ENCODE assay signal across 8 cellular contexts in genomic region chr7:6435486-6436384, GRCh38. TPM values are rescaled to one million over a fixed set of nuclear protein-coding genes. Genes with fewer than 3 reads are reported as not detected.
DNase-seq lines count a peak whose midpoint lies in the region; ATAC-seq and TF ChIP-seq lines count a peak whose summit lies in the region.

No MANE protein-coding gene starts in this region.

- peak; percentile 84 for ATAC-seq in GM18867 (IDR thresholded peaks at IDR 0.05; ENCODE audit: unreplicated experiment)
- peak; percentile 83 for ATAC-seq in HG03432 (IDR thresholded peaks at IDR 0.05; ENCODE audit: unreplicated experiment)
- peak; percentile 92 to 94 for ATAC-seq in lower lobe of right lung

- H3K9me3 ChIP-seq in lower lobe of right lung, result no peaks in the 10 kb centered on the region

- peaks cover 42% of the 10 kb centered on the region for H3K36me3 ChIP-seq in lower lobe of right lung

- DNase-seq in AG09309 (ENCODE audit: low read depth) (peak; percentile 17), NCI-H748 treated with DMSO at 0.1 percent for 48 hours (lab: John Stamatoyannopoulos, UW) (peak; percentile 57), dedifferentiated amniotic fluid mesenchymal stem cell (ENCODE audit: extremely low spot score) (peak; percentile 80), lower lobe of right lung (peak; percentile 84)
- peak; percentile 83 to 86 for DNase-seq in activated CD4-positive, alpha-beta T cell treated with anti-CD3 and anti-CD28 coated beads, Interleukin-2, amount 50 U/mL, for 4 hours
- DNase-seq in stimulated activated CD4-positive, alpha-beta T cell treated with anti-CD3 and anti-CD28 coated beads, TNF-alpha, amount 100 ng/mL, for 4 hours (ENCODE audit: low read depth in 3 of 3), result peak; percentile 78 to 84 (median 83)

- H3K27me3 ChIP-seq in lower lobe of right lung (ENCODE audit: low read depth), result no peaks in the 10 kb centered on the region

- H3K4me3 ChIP-seq in AG09309 (ENCODE audit: control insufficient read depth, low read depth, low read length), result no peak overlapping the region
- peak overlapping the region; percentile 32 for H3K4me3 ChIP-seq in lower lobe of right lung

- H3K4me1 ChIP-seq in lower lobe of right lung, result peaks cover 54% of the 10 kb centered on the region

- intact Hi-C loops in lower lobe of right lung (cut with DNase I), result no loop called here

- TF ChIP-seq CTCF in AG09309 (IDR thresholded peaks at IDR 0.05; ENCODE audit: control insufficient read depth, insufficient read depth, low read depth, low read length, missing control alignments) (peak; percentile 97), lower lobe of right lung (IDR thresholded peaks at IDR 0.05) (peak; percentile 97)

- peak overlapping the region; percentile 75 for H3K27ac ChIP-seq in lower lobe of right lung

RNA-seq across cellular contexts. Expression of gene DAGLB, which starts 12.0 kb away (rescaled TPM):
- total RNA-seq in lower lobe of right lung, result 40.6 TPM

RNA-seq across cellular contexts. Expression of gene KDELR2, which starts 48.2 kb away (rescaled TPM):
- total RNA-seq in lower lobe of right lung, result 105 TPM

Comparison
In these comparisons a context has a peak if more than half of its experiments do, and no peak if none do; other contexts are left out.
1. DNase-seq: peak in every context shown above with its lines; median percentile 84 in activated CD4-positive, alpha-beta T cell treated with anti-CD3 and anti-CD28 coated beads, Interleukin-2, amount 50 U/mL, for 4 hours; 84 in lower lobe of right lung; 83 in stimulated activated CD4-positive, alpha-beta T cell treated with anti-CD3 and anti-CD28 coated beads, TNF-alpha, amount 100 ng/mL, for 4 hours; 80 in dedifferentiated amniotic fluid mesenchymal stem cell; 57 in NCI-H748 treated with DMSO at 0.1 percent for 48 hours; 17 in AG09309.